Comparison of ENCODE assay signal across 23 cellular contexts in genomic region chr4:12146349-12146748, GRCh38.
"Had no signal": no experiment of that assay in that cellular context is flagged by ENCODE, and none has a peak within 500 bp of the region (broad histone marks: within the 10 kb centered on the region; RNA-seq: fewer than 3 reads in every experiment).

No MANE protein-coding gene starts in this region.

- H3K27me3 ChIP-seq: colonic mucosa, heart right ventricle, right atrium auricular region, sigmoid colon, testis, tibial nerve, upper lobe of right lung, vagina had no signal

- H3K9me3 ChIP-seq: colonic mucosa, lower lobe of right lung, sigmoid colon, testis, upper lobe of right lung, vagina had no signal

- H3K4me3 Mint-ChIP-seq: immature natural killer cell; naive B cell; nephron; stimulated activated naive B cell treated with anti-CD40 and anti-IgM and Interleukin-4, amounts not matched to agents 10 μg/mL and 1 μg/mL and 100 μg/mL, for 72 hours; stimulated activated naive CD8-positive, alpha-beta T cell treated with anti-CD3 and anti-CD28 coated beads, Interleukin-15, amount 100 ng/mL, for 72 hours had no signal

- H3K4me1 Mint-ChIP-seq: immature natural killer cell; naive B cell; nephron; stimulated activated naive B cell treated with anti-CD40 and anti-IgM and Interleukin-4, amounts not matched to agents 10 μg/mL and 1 μg/mL and 100 μg/mL, for 72 hours; stimulated activated naive CD8-positive, alpha-beta T cell treated with anti-CD3 and anti-CD28 coated beads, Interleukin-15, amount 100 ng/mL, for 72 hours had no signal

- H3K4me1 ChIP-seq: colonic mucosa, heart right ventricle, left ventricle myocardium inferior, lower lobe of right lung, right atrium auricular region, sigmoid colon, testis, tibial nerve, upper lobe of right lung, vagina had no signal

- H3K27me3 Mint-ChIP-seq: naive B cell; stimulated activated naive B cell treated with anti-CD40 and anti-IgM and Interleukin-4, amounts not matched to agents 10 μg/mL and 1 μg/mL and 100 μg/mL, for 72 hours; stimulated activated naive CD8-positive, alpha-beta T cell treated with anti-CD3 and anti-CD28 coated beads, Interleukin-15, amount 100 ng/mL, for 72 hours had no signal

- H3K36me3 ChIP-seq: colonic mucosa, heart right ventricle, left ventricle myocardium inferior, lower lobe of right lung, right atrium auricular region, sigmoid colon, tibial nerve, upper lobe of right lung, vagina had no signal

- H3K4me3 ChIP-seq: colonic mucosa, heart right ventricle, left ventricle myocardium inferior, lower lobe of right lung, right atrium auricular region, sigmoid colon, skin epidermis, testis, tibial nerve, upper lobe of right lung, vagina had no signal

- H3K27ac ChIP-seq: colonic mucosa, heart right ventricle, left ventricle myocardium inferior, lower lobe of right lung, right atrium auricular region, sigmoid colon, skin epidermis, testis, tibial nerve, upper lobe of right lung, vagina had no signal

- DNase-seq: colonic mucosa; dermis blood vessel endothelial cell; erythroblast; foreskin melanocyte; heart right ventricle; immature natural killer cell; left cardiac atrium; left ventricle myocardium inferior; lower lobe of right lung; mesenchymal stem cell; naive B cell; sigmoid colon; stimulated activated CD4-positive, alpha-beta T cell treated with anti-CD3 and anti-CD28 coated beads, Interleukin-2, amount 100 ng/mL, for 24 hours; stimulated activated CD4-positive, alpha-beta T cell treated with anti-CD3 and anti-CD28 coated beads, Interleukin-4, amount 100 ng/mL, for 4 hours; stimulated activated naive B cell treated with anti-CD40 and anti-IgM and Interleukin-4, amounts not matched to agents 10 μg/mL and 1 μg/mL and 100 μg/mL, for 72 hours; stimulated activated naive CD8-positive, alpha-beta T cell treated with anti-CD3 and anti-CD28 coated beads, Interleukin-15, amount 100 ng/mL, for 72 hours; testis; upper lobe of right lung had no signal

- H3K27ac Mint-ChIP-seq: immature natural killer cell; naive B cell; nephron; stimulated activated naive B cell treated with anti-CD40 and anti-IgM and Interleukin-4, amounts not matched to agents 10 μg/mL and 1 μg/mL and 100 μg/mL, for 72 hours; stimulated activated naive CD8-positive, alpha-beta T cell treated with anti-CD3 and anti-CD28 coated beads, Interleukin-15, amount 100 ng/mL, for 72 hours had no signal

- ATAC-seq: heart right ventricle; left cardiac atrium; lower lobe of right lung; stimulated activated naive B cell treated with anti-CD40 and anti-IgM and Interleukin-4, amounts not matched to agents 10 μg/mL and 1 μg/mL and 100 μg/mL, for 72 hours; stimulated activated naive CD8-positive, alpha-beta T cell treated with anti-CD3 and anti-CD28 coated beads, Interleukin-15, amount 100 ng/mL, for 72 hours; upper lobe of right lung had no signal

- H3K36me3 Mint-ChIP-seq: immature natural killer cell; naive B cell; stimulated activated naive B cell treated with anti-CD40 and anti-IgM and Interleukin-4, amounts not matched to agents 10 μg/mL and 1 μg/mL and 100 μg/mL, for 72 hours had no signal
